ENCODE assay signal across 12 cellular contexts in the genomic region with DNA sequence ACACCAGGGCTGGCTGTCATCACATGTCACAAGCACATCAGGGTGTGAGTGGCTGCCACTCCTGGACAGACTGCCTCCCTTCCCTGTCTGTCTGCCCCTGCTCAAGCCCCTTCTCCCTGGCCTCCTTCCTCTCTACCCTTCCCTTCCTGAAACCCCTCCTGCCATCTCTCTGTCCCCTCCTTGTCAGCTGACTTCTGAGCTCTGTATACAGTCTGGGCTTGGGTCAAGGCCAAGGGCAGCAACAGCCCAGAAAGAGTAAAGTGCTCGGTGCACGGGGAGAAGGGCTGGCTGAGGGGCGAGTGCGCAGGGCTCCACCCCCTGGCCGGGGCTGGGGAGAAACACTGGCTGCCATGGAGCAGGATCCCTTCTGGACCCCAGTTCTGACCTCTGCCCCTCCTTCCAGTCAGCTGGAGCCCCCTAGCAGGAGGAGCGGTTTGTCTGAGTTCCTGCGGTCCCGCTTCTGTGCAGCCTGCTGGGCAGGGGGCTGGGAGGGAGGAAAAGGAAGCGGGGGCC. TPM values are rescaled to one million over a fixed set of nuclear protein-coding genes. Genes with fewer than 3 reads are reported as not detected.
DNase-seq lines count a peak whose midpoint lies in the region; ATAC-seq, FAIRE-seq and TF ChIP-seq lines count a peak whose summit lies in the region.
"Had no signal": no experiment of that assay in that cellular context is flagged by ENCODE, and none has a peak within 500 bp of the region (broad histone marks: within the 10 kb centered on the region; RNA-seq: fewer than 3 reads in every experiment).

No MANE protein-coding gene starts in this region.

- POLR2A ChIA-PET in IMR-90 (lab: Charles Lee; ENCODE audit: unreplicated experiment) = no interaction called here

- H3K56ac ChIP-seq in IMR-90 (ENCODE audit: extremely low read depth, insufficient read depth, low read length) = no peak overlapping the region

- no peak overlapping the region for H3K4ac ChIP-seq in IMR-90 (ENCODE audit: low read depth, low read length)

- no peak for TF ChIP-seq RAD21 in IMR-90 (IDR thresholded peaks at IDR 0.05; ENCODE audit: low read length)

- peaks cover 27% of the 10 kb centered on the region for H3K4me1 Mint-ChIP-seq in activated CD4-positive, alpha-beta T cell treated with anti-CD3 and anti-CD28 coated beads, Interleukin-2, amount 10 ng/mL, durations not matched to agents 24 days and 14 days
- H3K4me1 Mint-ChIP-seq in central memory CD8-positive, alpha-beta T cell = peaks cover 50% of the 10 kb centered on the region

- CTCF ChIA-PET in IMR-90 (lab: Yijun Ruan, JAX) = no interaction called here

- no peak overlapping the region for H3K18ac ChIP-seq in IMR-90 (ENCODE audit: low read depth, low read length)

- peaks cover 6 to 8% of the 10 kb centered on the region in 2 experiments; a peak in 3 of 4 replicates for H3K79me1 ChIP-seq in IMR-90 (ENCODE audit: low read depth in 1 of 2, low read length in 2 of 2)

- H3K27me3 Mint-ChIP-seq in activated CD4-positive, alpha-beta T cell treated with anti-CD3 and anti-CD28 coated beads, Interleukin-2, amount 10 ng/mL, durations not matched to agents 24 days and 14 days = peaks cover 32% of the 10 kb centered on the region
- no peaks in the 10 kb centered on the region for H3K27me3 Mint-ChIP-seq in central memory CD8-positive, alpha-beta T cell

- ATAC-seq in IMR-90 (ENCODE audit: low read depth) (no peak), foreskin keratinocyte (no peak)
- no peak for ATAC-seq in central memory CD8-positive, alpha-beta T cell (replicated peaks; ENCODE audit: extremely low read depth, poor library complexity, severe bottlenecking)

- H2AK5ac ChIP-seq in IMR-90 (ENCODE audit: low read depth, low read length) = no peak overlapping the region; the same call in 1 of the 2 replicates

- intact Hi-C loops in activated CD4-positive, alpha-beta T cell treated with anti-CD3 and anti-CD28 coated beads, Interleukin-2, amount 10 ng/mL, durations not matched to agents 24 days and 14 days (cut with micrococcal nuclease) = loop anchor here (2.0 kb wide), 1 partner anchor 19 kb away; a partner anchor contains a TSS
- intact Hi-C loops in IMR-90 (cut with micrococcal nuclease) = no loop called here

- H2BK20ac ChIP-seq in IMR-90 (ENCODE audit: low read depth, low read length) = no peak overlapping the region

- no peak for DNase-seq in activated CD4-positive, alpha-beta T cell treated with anti-CD3 and anti-CD28 coated beads, Interleukin-2, amount 10 ng/mL, durations not matched to agents 24 days and 14 days
- DNase-seq in activated CD4-positive, alpha-beta T cell treated with anti-CD3 and anti-CD28 coated beads, Interleukin-2, amount 50 U/mL, for 48 hours = no peak
- DNase-seq in IMR-90 (no peak), foreskin keratinocyte (no peak), NCI-H226 (no peak), D721Med (ENCODE audit: insufficient read length, low spot score) (no peak)
- no peak for DNase-seq in central memory CD8-positive, alpha-beta T cell (ENCODE audit: low spot score in 2 of 2)
- DNase-seq: NCI-H1105 treated with DMSO at 0.1 percent for 48 hours, thyroid gland had no signal

- no TSS peak for BruUV-seq in IMR-90 (replicated peaks; lab: Mats Ljungman, UMichigan)

- peaks cover 17% of the 10 kb centered on the region for H3K4me1 ChIP-seq in IMR-90 (ENCODE audit: control insufficient read depth, insufficient read depth, low read length)
- peaks cover 51 to 57% of the 10 kb centered on the region in 2 experiments for H3K4me1 ChIP-seq in neutrophil (ENCODE audit: control insufficient read depth in 1 of 2, insufficient read depth in 1 of 2, low read depth in 1 of 2, low read length in 1 of 2)
- H3K4me1 ChIP-seq in foreskin keratinocyte = peaks cover 4% of the 10 kb centered on the region

- H2BK5ac ChIP-seq in IMR-90 (ENCODE audit: low read depth, low read length, poor library complexity, severe bottlenecking) = no peak overlapping the region

- no peak overlapping the region for H3K23ac ChIP-seq in IMR-90 (ENCODE audit: low read depth, low read length)

- no peak overlapping the region for H3K4me2 ChIP-seq in IMR-90 (ENCODE audit: low read depth, low read length)

- H3K36me3 ChIP-seq in IMR-90 (ENCODE audit: control insufficient read depth, insufficient read depth, low read length) = no peaks in the 10 kb centered on the region
- H3K36me3 ChIP-seq in neutrophil = peaks cover 4% of the 10 kb centered on the region
- H3K36me3 ChIP-seq: thyroid gland had no signal

- H3K9me3 ChIP-seq in IMR-90 (ENCODE audit: control insufficient read depth, insufficient read depth, low read length) (peaks cover 5% of the 10 kb centered on the region; the same call in 1 of the 2 replicates), neutrophil (no peaks in the 10 kb centered on the region)
- H3K9me3 ChIP-seq: thyroid gland had no signal

- no peak overlapping the region for H3K9ac ChIP-seq in IMR-90 (ENCODE audit: low read depth, low read length)

- in situ Hi-C loops in IMR-90 (cut with MboI; ENCODE audit: low sequenced_read_pairs) = no loop called here

- peaks cover 41% of the 10 kb centered on the region for H3K27me3 ChIP-seq in IMR-90 (ENCODE audit: control insufficient read depth, insufficient read depth, low read length)
- H3K27me3 ChIP-seq in neutrophil = peaks cover 28% of the 10 kb centered on the region
- peaks cover 51% of the 10 kb centered on the region for H3K27me3 ChIP-seq in foreskin keratinocyte
- H3K27me3 ChIP-seq: thyroid gland had no signal

- H4K5ac ChIP-seq in IMR-90 (ENCODE audit: low read depth, low read length) = no peak overlapping the region

- H4K8ac ChIP-seq in IMR-90 (ENCODE audit: low read depth in 2 of 2, low read length in 2 of 2) = no peak overlapping the region

- no peak for TF ChIP-seq CTCF in IMR-90 (conservative IDR thresholded peaks at IDR 0.05; ENCODE audit: low read depth, low read length)
- TF ChIP-seq CTCF in neutrophil (IDR thresholded peaks at IDR 0.05) = no peak
- TF ChIP-seq CTCF in foreskin keratinocyte (conservative IDR thresholded peaks at IDR 0.05) = no peak
- no peak for TF ChIP-seq CTCF in D721Med (IDR thresholded peaks at IDR 0.05; ENCODE audit: insufficient read depth, missing control alignments)

- WGBS in IMR-90 (ENCODE audit: extremely low coverage in 2 of 2, insufficient read length in 1 of 2), 2 experiments = 34% methylated on average over 3 of the region's 9 CpGs; no CpG with 5 or more reads in 1 of the 2 experiments

- peaks cover 5% of the 10 kb centered on the region for H3K36me3 Mint-ChIP-seq in activated CD4-positive, alpha-beta T cell treated with anti-CD3 and anti-CD28 coated beads, Interleukin-2, amount 10 ng/mL, durations not matched to agents 24 days and 14 days (ENCODE audit: low read depth)
- peaks cover 9% of the 10 kb centered on the region for H3K36me3 Mint-ChIP-seq in central memory CD8-positive, alpha-beta T cell (ENCODE audit: insufficient read depth)

- no peak overlapping the region for H2BK120ac ChIP-seq in IMR-90 (ENCODE audit: low read depth, low read length)

- H4K20me1 ChIP-seq in IMR-90 (ENCODE audit: insufficient read depth, low read length) = peaks cover 15% of the 10 kb centered on the region

- H4K91ac ChIP-seq in IMR-90 (ENCODE audit: insufficient read depth, low read depth, low read length) = no peak overlapping the region

- H3K4me3 Mint-ChIP-seq in activated CD4-positive, alpha-beta T cell treated with anti-CD3 and anti-CD28 coated beads, Interleukin-2, amount 10 ng/mL, durations not matched to agents 24 days and 14 days = peak overlapping the region; percentile 68
- peak overlapping the region; percentile 78 for H3K4me3 Mint-ChIP-seq in central memory CD8-positive, alpha-beta T cell

- H3K9me3 Mint-ChIP-seq in activated CD4-positive, alpha-beta T cell treated with anti-CD3 and anti-CD28 coated beads, Interleukin-2, amount 10 ng/mL, durations not matched to agents 24 days and 14 days = no peaks in the 10 kb centered on the region
- H3K9me3 Mint-ChIP-seq in central memory CD8-positive, alpha-beta T cell = no peaks in the 10 kb centered on the region

- no peak overlapping the region for H3K27ac ChIP-seq in IMR-90 (ENCODE audit: insufficient read depth, low read length)
- H3K27ac ChIP-seq in neutrophil = peak overlapping the region; percentile 99
- no peak overlapping the region for H3K27ac ChIP-seq in foreskin keratinocyte
- H3K27ac ChIP-seq: thyroid gland had no signal

- H2BK15ac ChIP-seq in IMR-90 (ENCODE audit: low read depth, low read length) = no peak overlapping the region

- H3K14ac ChIP-seq in IMR-90 (replicated peaks; ENCODE audit: low read depth, low read length) = no peak overlapping the region

- peak overlapping the region; percentile 56 for H2AFZ ChIP-seq in IMR-90 (replicated peaks; ENCODE audit: low read length, poor library complexity)

- H2AK9ac ChIP-seq in IMR-90 (replicated peaks; ENCODE audit: low read depth, low read length, poor library complexity) = peak overlapping the region; percentile 48

- H3K9me1 ChIP-seq in IMR-90 (ENCODE audit: insufficient read depth, low read length) = no peaks in the 10 kb centered on the region

- peak overlapping the region; percentile 45 for H3K27ac Mint-ChIP-seq in activated CD4-positive, alpha-beta T cell treated with anti-CD3 and anti-CD28 coated beads, Interleukin-2, amount 10 ng/mL, durations not matched to agents 24 days and 14 days
- H3K27ac Mint-ChIP-seq in central memory CD8-positive, alpha-beta T cell (ENCODE audit: low read depth) = peak overlapping the region; percentile 71

- H3K4me3 ChIP-seq in IMR-90 (ENCODE audit: insufficient read depth, low read depth, low read length) (no peak overlapping the region), neutrophil (ENCODE audit: low read depth in 1 of 2, low read length in 1 of 2) (peak overlapping the region; percentile 97 to 100)
- H3K4me3 ChIP-seq: thyroid gland had no signal

- no peak for TF ChIP-seq POLR2A in IMR-90 (IDR thresholded peaks at IDR 0.05; ENCODE audit: low read depth, low read length)

- FAIRE-seq in D721Med (lab: Jason Lieb, UNC) = no peak
- FAIRE-seq: endothelial cell of umbilical vein had no signal

- dilution Hi-C loops in IMR-90 (cut with HindIII; ENCODE audit: low sequenced_read_pairs, unreplicated experiment) = no loop called here

RNA-seq across cellular contexts. Expression of a gene that starts 2.0 kb away (rescaled TPM):
- 0.23 TPM in 1 of 2 replicates, not detected in the other for total RNA-seq in activated CD4-positive, alpha-beta T cell treated with anti-CD3 and anti-CD28 coated beads, Interleukin-2, amount 10 ng/mL, durations not matched to agents 24 days and 14 days
- total RNA-seq in IMR-90 (2012; rRNA removed) (not detected in 2 replicates), foreskin keratinocyte (0.17 TPM in 1 of 2 replicates, not detected in the other)
- polyA plus RNA-seq in IMR-90 (2012; rRNA removed) (0.16 and 0.21 TPM in 2 replicates), foreskin keratinocyte (0.12 TPM in 1 of 2 replicates, not detected in the other)
- polyA plus RNA-seq in IMR-90 (2012; cell fraction: cytosol; rRNA removed) = 0.15 and 0.36 TPM in 2 replicates
- polyA plus RNA-seq in IMR-90 (2012; cell fraction: nucleus; rRNA removed; ENCODE audit: low replicate concordance) = 0.34 TPM in 1 of 2 replicates, not detected in the other
- total RNA-seq: endothelial cell of umbilical vein had no signal

RNA-seq across cellular contexts. Expression of a gene that starts 2.3 kb away (rescaled TPM):
- 0.23 and 0.28 TPM in 2 replicates for total RNA-seq in activated CD4-positive, alpha-beta T cell treated with anti-CD3 and anti-CD28 coated beads, Interleukin-2, amount 10 ng/mL, durations not matched to agents 24 days and 14 days
- total RNA-seq in IMR-90 (2012; rRNA removed) = 0.28 and 0.36 TPM in 2 replicates
- polyA plus RNA-seq in IMR-90 (2012; rRNA removed) = 1.1 and 1.2 TPM in 2 replicates
- 0.80 and 1.9 TPM in 2 replicates for polyA plus RNA-seq in IMR-90 (2012; cell fraction: cytosol; rRNA removed)
- polyA plus RNA-seq in IMR-90 (2012; cell fraction: nucleus; rRNA removed; ENCODE audit: low replicate concordance) = 1.2 and 2.6 TPM in 2 replicates
- 0.10 and 0.14 TPM in 2 replicates for total RNA-seq in foreskin keratinocyte
- 0.12 and 0.14 TPM in 2 replicates for polyA plus RNA-seq in foreskin keratinocyte

RNA-seq across cellular contexts. Expression of a gene that starts 2.9 kb away (rescaled TPM):
- total RNA-seq in activated CD4-positive, alpha-beta T cell treated with anti-CD3 and anti-CD28 coated beads, Interleukin-2, amount 10 ng/mL, durations not matched to agents 24 days and 14 days = 50.0 TPM in 2 replicates
- total RNA-seq in IMR-90 (2012; rRNA removed) (7.7 and 8.1 TPM in 2 replicates), foreskin keratinocyte (23.7 and 23.8 TPM in 2 replicates)
- polyA plus RNA-seq in IMR-90 (2012; rRNA removed) (17.5 and 21.5 TPM in 2 replicates), foreskin keratinocyte (26.1 and 26.3 TPM in 2 replicates)
- polyA plus RNA-seq in IMR-90 (2012; cell fraction: cytosol; rRNA removed) = 9.7 and 22.3 TPM in 2 replicates
- polyA plus RNA-seq in IMR-90 (2012; cell fraction: nucleus; rRNA removed; ENCODE audit: low replicate concordance) = 8.4 and 19.7 TPM in 2 replicates

RNA-seq across cellular contexts. Expression of a gene that starts 19.2 kb away (rescaled TPM):
- 35.4 and 36.8 TPM in 2 replicates for total RNA-seq in activated CD4-positive, alpha-beta T cell treated with anti-CD3 and anti-CD28 coated beads, Interleukin-2, amount 10 ng/mL, durations not matched to agents 24 days and 14 days
- total RNA-seq in IMR-90 (2012; rRNA removed) (8.9 and 9.3 TPM in 2 replicates), foreskin keratinocyte (11.0 and 11.4 TPM in 2 replicates)
- polyA plus RNA-seq in IMR-90 (2012; rRNA removed) (28.9 and 30.0 TPM in 2 replicates), foreskin keratinocyte (22.9 and 25.9 TPM in 2 replicates)
- 53.8 and 63.8 TPM in 2 replicates for polyA plus RNA-seq in IMR-90 (2012; cell fraction: cytosol; rRNA removed)
- polyA plus RNA-seq in IMR-90 (2012; cell fraction: nucleus; rRNA removed; ENCODE audit: low replicate concordance) = 76.1 and 133 TPM in 2 replicates

RNA-seq across cellular contexts. Expression of a gene that starts 25.2 kb away (rescaled TPM):
- not detected in 2 replicates for total RNA-seq in activated CD4-positive, alpha-beta T cell treated with anti-CD3 and anti-CD28 coated beads, Interleukin-2, amount 10 ng/mL, durations not matched to agents 24 days and 14 days
- total RNA-seq in IMR-90 (2012; rRNA removed) = not detected in 2 replicates
- not detected in 2 replicates for polyA plus RNA-seq in IMR-90 (2012; rRNA removed)
- not detected in 2 replicates for polyA plus RNA-seq in IMR-90 (2012; cell fraction: cytosol; rRNA removed)
- not detected in 2 replicates for polyA plus RNA-seq in IMR-90 (2012; cell fraction: nucleus; rRNA removed; ENCODE audit: low replicate concordance)
- not detected in 2 replicates for total RNA-seq in foreskin keratinocyte
- polyA plus RNA-seq in foreskin keratinocyte = not detected in 2 replicates
- total RNA-seq: endothelial cell of umbilical vein, mononuclear cell, thyroid gland had no signal
- polyA plus RNA-seq: endothelial cell of umbilical vein had no signal
